Comparison of ENCODE assay signal across 15 cellular contexts in genomic region chr13:50599046-50599445, GRCh38.
"Had no signal": no experiment of that assay in that cellular context is flagged by ENCODE, and none has a peak within 500 bp of the region (broad histone marks: within the 10 kb centered on the region; RNA-seq: fewer than 3 reads in every experiment).

No MANE protein-coding gene starts in this region.

- H3K27me3 ChIP-seq: ascending aorta, breast epithelium, gastrocnemius medialis, right lobe of liver had no signal

- H3K4me2 ChIP-seq: smooth muscle cell had no signal

- H3K27ac ChIP-seq: ascending aorta, breast epithelium, gastrocnemius medialis, right lobe of liver had no signal

- H3K36me3 ChIP-seq: ascending aorta, breast epithelium, gastrocnemius medialis, right lobe of liver had no signal

- H3K4me1 ChIP-seq: ascending aorta, breast epithelium, right lobe of liver had no signal

- H3K4me3 ChIP-seq: ascending aorta, breast epithelium, gastrocnemius medialis, lung, right lobe of liver, smooth muscle cell had no signal

- ATAC-seq: stimulated activated naive CD8-positive, alpha-beta T cell treated with anti-CD3 and anti-CD28 coated beads, Interleukin-15, Interleukin-2, amounts not matched to agents 100 U/mL and 50 U/mL, for 24 hours had no signal

- H3K9me3 ChIP-seq: ascending aorta, breast epithelium, gastrocnemius medialis, right lobe of liver had no signal

- DNase-seq: activated CD4-positive, alpha-beta T cell treated with anti-CD3 and anti-CD28 coated beads, Interleukin-2, amount 50 U/mL, for 48 hours; activated CD4-positive, CD25-positive, alpha-beta regulatory T cell treated with anti-CD3 and anti-CD28 coated beads, Interleukin-2, amount 50 U/mL, for 72 hours; activated naive CD4-positive, alpha-beta T cell treated with anti-CD3 and anti-CD28 coated beads for 36 hours; activated T-cell treated with anti-CD3 and anti-CD28 coated beads, Interleukin-2, amount 50 U/mL, for 1 hour; gastrocnemius medialis; right lobe of liver; stimulated activated CD4-positive, alpha-beta T cell treated with anti-CD3 and anti-CD28 coated beads, Interleukin-4, amount 100 ng/mL, for 4 hours; stimulated activated CD8-positive, alpha-beta memory T cell treated with anti-CD3 and anti-CD28 coated beads, Interleukin-4, amount 100 ng/mL, for 48 hours; stimulated activated naive CD8-positive, alpha-beta T cell treated with anti-CD3 and anti-CD28 coated beads, Interleukin-15, Interleukin-2, amounts not matched to agents 100 U/mL and 50 U/mL, for 24 hours; T1000; trophoblast cell had no signal
